Comparison of ENCODE assay signal across 8 cellular contexts in the genomic region with DNA sequence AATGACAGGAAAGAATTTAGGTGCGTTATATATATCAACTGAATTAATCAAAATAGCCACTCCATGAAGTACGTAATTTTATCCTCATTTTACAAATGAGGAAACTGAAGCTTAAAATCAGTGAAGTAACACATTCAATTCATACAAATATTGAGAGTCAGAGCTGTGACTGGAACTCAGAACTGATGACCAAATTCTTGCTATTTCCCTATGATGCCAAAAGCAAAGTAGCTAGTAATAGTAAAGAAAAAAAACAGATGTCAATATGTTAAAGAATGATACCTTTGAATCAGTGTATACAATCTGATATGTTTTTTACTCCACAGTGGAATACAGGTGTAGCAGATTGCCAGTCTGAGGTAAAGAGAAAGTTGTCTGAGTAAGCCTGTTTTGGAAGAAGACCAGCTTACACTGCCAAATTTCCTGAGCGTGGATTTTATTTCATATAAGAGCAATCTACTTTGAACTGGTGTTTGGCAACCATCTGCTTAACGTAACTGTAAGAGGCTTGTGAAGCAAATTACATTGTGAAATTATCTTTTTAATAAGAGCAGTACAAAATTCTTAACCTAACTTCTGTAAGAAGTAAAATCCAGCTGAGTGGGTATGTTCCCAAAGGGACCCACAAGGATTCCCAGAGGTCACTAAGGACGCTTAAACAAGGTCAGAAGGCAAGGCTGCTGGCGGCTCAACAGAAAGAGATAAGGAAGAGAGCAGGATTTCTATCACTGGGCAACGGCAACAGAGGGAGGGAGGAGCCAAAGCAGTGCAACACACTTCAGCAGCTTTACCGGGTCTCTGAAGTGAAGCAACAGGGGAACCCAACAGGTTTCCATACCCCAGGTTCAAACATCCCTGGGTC.
DNase-seq lines count a peak whose midpoint lies in the region; ATAC-seq and TF ChIP-seq lines count a peak whose summit lies in the region.

No MANE protein-coding gene starts in this region.

- H3K36me3 ChIP-seq in Caco-2 (ENCODE audit: control insufficient read depth, insufficient read depth, low read length) (no peaks in the 10 kb centered on the region), colonic mucosa (no peaks in the 10 kb centered on the region)
- no peaks in the 10 kb centered on the region for H3K36me3 ChIP-seq in naive thymus-derived CD4-positive, alpha-beta T cell (ENCODE audit: control insufficient read depth in 2 of 3, insufficient read depth in 3 of 3, low read length in 3 of 3)

- peaks cover 14% of the 10 kb centered on the region for H3K4me1 Mint-ChIP-seq in Caco-2 (ENCODE audit: low read depth, unreplicated experiment)
- H3K4me1 Mint-ChIP-seq in naive thymus-derived CD4-positive, alpha-beta T cell = peaks cover 0 to 34% (median 7%) of the 10 kb centered on the region in 7 donors

- POLR2A ChIA-PET in Caco-2 (lab: Charles Lee) = interaction anchor here (0.6 kb wide), 1 partner anchor 105 kb away, joined by 3 read pairs; no protein-coding TSS in a partner anchor
- POLR2A ChIA-PET in naive thymus-derived CD4-positive, alpha-beta T cell (lab: Charles Lee) = no interaction called here

- H3K27me3 ChIP-seq in Caco-2 (replicated peaks; ENCODE audit: control insufficient read depth, insufficient read depth, low read length) = no peaks in the 10 kb centered on the region
- no peaks in the 10 kb centered on the region for H3K27me3 ChIP-seq in colonic mucosa
- H3K27me3 ChIP-seq in naive thymus-derived CD4-positive, alpha-beta T cell (ENCODE audit: control insufficient read depth in 2 of 2, insufficient read depth in 2 of 2, low read length in 2 of 2) = no peaks in the 10 kb centered on the region

- no peak overlapping the region for H3K27ac Mint-ChIP-seq in Caco-2 (ENCODE audit: unreplicated experiment)
- peak overlapping the region in 2 of 9 donors; percentile 51 to 61 for H3K27ac Mint-ChIP-seq in naive thymus-derived CD4-positive, alpha-beta T cell

- H3K36me3 Mint-ChIP-seq in Caco-2 (ENCODE audit: insufficient read depth, unreplicated experiment) = no peaks in the 10 kb centered on the region
- H3K36me3 Mint-ChIP-seq in naive thymus-derived CD4-positive, alpha-beta T cell = no peaks in the 10 kb centered on the region

- H3K9me3 Mint-ChIP-seq in Caco-2 (ENCODE audit: unreplicated experiment) = no peaks in the 10 kb centered on the region
- peaks cover 0 to 4% (median 0%) of the 10 kb centered on the region in 11 donors for H3K9me3 Mint-ChIP-seq in naive thymus-derived CD4-positive, alpha-beta T cell

- DNase-seq in Caco-2 (peak; percentile 43 to 44), GM20000 (ENCODE audit: low spot score) (peak; percentile 9), NCI-H2227 (lab: John Stamatoyannopoulos, UW; ENCODE audit: unreplicated experiment) (peak; percentile 27), colonic mucosa (peak; percentile 39), superior temporal gyrus (ENCODE audit: extremely low spot score) (no peak)
- peak in 3 of 9 donors; percentile 4 to 12 (median 7) for DNase-seq in naive thymus-derived CD4-positive, alpha-beta T cell
- DNase-seq in activated effector memory CD4-positive, alpha-beta T cell treated with Interleukin-2 at 50 U/mL for 16 hours = no peak

- no peak overlapping the region for H3K27ac ChIP-seq in colonic mucosa
- H3K27ac ChIP-seq in naive thymus-derived CD4-positive, alpha-beta T cell (ENCODE audit: low read depth, low read length) = no peak overlapping the region

- no peaks in the 10 kb centered on the region for H3K27me3 Mint-ChIP-seq in Caco-2 (ENCODE audit: insufficient read depth, unreplicated experiment)
- H3K27me3 Mint-ChIP-seq in naive thymus-derived CD4-positive, alpha-beta T cell = peaks cover 0 to 6% (median 0%) of the 10 kb centered on the region in 5 donors

- TF ChIP-seq CTCF in Caco-2 (IDR thresholded peaks at IDR 0.05; ENCODE audit: insufficient read depth in 1 of 2, low read depth in 1 of 2, low read length in 1 of 2, severe bottlenecking in 1 of 2, unreplicated experiment in 1 of 2) (no peak), GM20000 (IDR thresholded peaks at IDR 0.05; ENCODE audit: extremely low read depth, missing control alignments) (no peak), colonic mucosa (IDR thresholded peaks at IDR 0.05) (no peak)

- H3K4me3 Mint-ChIP-seq in Caco-2 (ENCODE audit: unreplicated experiment) = peak overlapping the region; percentile 46
- H3K4me3 Mint-ChIP-seq in naive thymus-derived CD4-positive, alpha-beta T cell = peak overlapping the region in 9 of 10 donors; percentile 15 to 83 (median 63)

- no TSS peak for BruUV-seq in Caco-2 (replicated peaks; lab: Mats Ljungman, UMichigan)

- intact Hi-C loops in Caco-2 (cut with micrococcal nuclease; ENCODE audit: unreplicated experiment) (loop anchor here (1.0 kb wide), 1 partner anchor 85 kb away; the partner anchor contains the start of gene IKZF2), colonic mucosa (cut with DNase I) (no loop called here)
- intact Hi-C loops in naive thymus-derived CD4-positive, alpha-beta T cell (cut with micrococcal nuclease) = no loop called here

- H3K9me3 ChIP-seq in Caco-2 (no peaks in the 10 kb centered on the region), colonic mucosa (no peaks in the 10 kb centered on the region)
- H3K9me3 ChIP-seq in naive thymus-derived CD4-positive, alpha-beta T cell (ENCODE audit: control insufficient read depth in 2 of 3, low read length in 3 of 3) = no peaks in the 10 kb centered on the region

- no peaks in the 10 kb centered on the region for H3K4me1 ChIP-seq in Caco-2
- no peaks in the 10 kb centered on the region for H3K4me1 ChIP-seq in colonic mucosa
- H3K4me1 ChIP-seq in naive thymus-derived CD4-positive, alpha-beta T cell (ENCODE audit: control insufficient read depth in 2 of 2, insufficient read depth in 2 of 2, low read length in 2 of 2) = peaks cover 0 to 3% of the 10 kb centered on the region in 2 donors

- CTCF ChIA-PET in Caco-2 (lab: Charles Lee) = no interaction called here
- CTCF ChIA-PET in naive thymus-derived CD4-positive, alpha-beta T cell (lab: Charles Lee) = no interaction called here

- H3K4me3 ChIP-seq in Caco-2 (ENCODE audit: low read depth, low read length) = no peak overlapping the region
- H3K4me3 ChIP-seq in colonic mucosa = no peak overlapping the region
- H3K4me3 ChIP-seq in naive thymus-derived CD4-positive, alpha-beta T cell (ENCODE audit: low read length) = no peak overlapping the region

- H3K9ac ChIP-seq in colonic mucosa (ENCODE audit: low read depth in 2 of 2, low read length in 2 of 2) = no peak overlapping the region

- ATAC-seq in naive thymus-derived CD4-positive, alpha-beta T cell = peak; percentile 55
- ATAC-seq in HG03095 (IDR thresholded peaks at IDR 0.05; ENCODE audit: unreplicated experiment) = no peak

Comparison
In these comparisons a context has a peak if more than half of its experiments do, and no peak if none do; other contexts are left out.
1. DNase-seq: peak in Caco-2 (2 of 2), GM20000 (single experiment), NCI-H2227 (single experiment) and colonic mucosa (single experiment); none in activated effector memory CD4-positive, alpha-beta T cell treated with Interleukin-2 at 50 U/mL for 16 hours (single experiment) and superior temporal gyrus (single experiment).